ENCODE assay signal across 1 cellular context in genomic region chr14:68791078-68791983, GRCh38.
A peak's percentile ranks its signal among the peaks of the same experiment; 100 is the strongest.
TF ChIP-seq lines count a peak whose summit lies in the region.

No MANE protein-coding gene starts in this region.

TF ChIP-seq in HepG2, 621 proteins besides CTCF, POLR2A, EP300 and RAD21 (continues in another document):
- peak; percentile 10; the same call in 1 of the 2 replicates for TF ChIP-seq RXRB (CRISPR knock-in tag; IDR thresholded peaks at IDR 0.05; ENCODE audit: borderline replicate concordance)
- peak; percentile 21 for TF ChIP-seq AGO1 (IDR thresholded peaks at IDR 0.05; ENCODE audit: low read depth, low read length, poor library complexity, severe bottlenecking)
- TF ChIP-seq TAF1 (CRISPR knock-in tag; IDR thresholded peaks at IDR 0.05) = peak; percentile 35; the same call in 1 of the 2 replicates
- 0 out of 2 replicates have a peak, but pooled peaks have one; percentile 37 for TF ChIP-seq ZNF609 (CRISPR knock-in tag; IDR thresholded peaks at IDR 0.05; ENCODE audit: borderline replicate concordance)
- TF ChIP-seq BORCS8-MEF2B (CRISPR knock-in tag; IDR thresholded peaks at IDR 0.05) = no peak
- TF ChIP-seq, protein P1, sequence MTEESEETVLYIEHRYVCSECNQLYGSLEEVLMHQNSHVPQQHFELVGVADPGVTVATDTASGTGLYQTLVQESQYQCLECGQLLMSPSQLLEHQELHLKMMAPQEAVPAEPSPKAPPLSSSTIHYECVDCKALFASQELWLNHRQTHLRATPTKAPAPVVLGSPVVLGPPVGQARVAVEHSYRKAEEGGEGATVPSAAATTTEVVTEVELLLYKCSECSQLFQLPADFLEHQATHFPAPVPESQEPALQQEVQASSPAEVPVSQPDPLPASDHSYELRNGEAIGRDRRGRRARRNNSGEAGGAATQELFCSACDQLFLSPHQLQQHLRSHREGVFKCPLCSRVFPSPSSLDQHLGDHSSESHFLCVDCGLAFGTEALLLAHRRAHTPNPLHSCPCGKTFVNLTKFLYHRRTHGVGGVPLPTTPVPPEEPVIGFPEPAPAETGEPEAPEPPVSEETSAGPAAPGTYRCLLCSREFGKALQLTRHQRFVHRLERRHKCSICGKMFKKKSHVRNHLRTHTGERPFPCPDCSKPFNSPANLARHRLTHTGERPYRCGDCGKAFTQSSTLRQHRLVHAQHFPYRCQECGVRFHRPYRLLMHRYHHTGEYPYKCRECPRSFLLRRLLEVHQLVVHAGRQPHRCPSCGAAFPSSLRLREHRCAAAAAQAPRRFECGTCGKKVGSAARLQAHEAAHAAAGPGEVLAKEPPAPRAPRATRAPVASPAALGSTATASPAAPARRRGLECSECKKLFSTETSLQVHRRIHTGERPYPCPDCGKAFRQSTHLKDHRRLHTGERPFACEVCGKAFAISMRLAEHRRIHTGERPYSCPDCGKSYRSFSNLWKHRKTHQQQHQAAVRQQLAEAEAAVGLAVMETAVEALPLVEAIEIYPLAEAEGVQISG (CRISPR knock-in tag; IDR thresholded peaks at IDR 0.05) = peak; percentile 28; the same call in 1 of the 2 replicates
- TF ChIP-seq ZNF430 (CRISPR knock-in tag; IDR thresholded peaks at IDR 0.05) = 0 out of 2 replicates have a peak, but pooled peaks have one; percentile 53
- TF ChIP-seq, protein P2, sequence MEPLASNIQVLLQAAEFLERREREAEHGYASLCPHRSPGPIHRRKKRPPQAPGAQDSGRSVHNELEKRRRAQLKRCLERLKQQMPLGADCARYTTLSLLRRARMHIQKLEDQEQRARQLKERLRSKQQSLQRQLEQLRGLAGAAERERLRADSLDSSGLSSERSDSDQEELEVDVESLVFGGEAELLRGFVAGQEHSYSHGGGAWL (CRISPR knock-in tag; IDR thresholded peaks at IDR 0.05) = no peak
- TF ChIP-seq ZNF710 (CRISPR knock-in tag; IDR thresholded peaks at IDR 0.05; ENCODE audit: borderline replicate concordance) = no peak
- peak; percentile 44 for TF ChIP-seq AGO2 (optimal IDR thresholded peaks at IDR 0.05; ENCODE audit: low read depth, low read length)
- TF ChIP-seq PRPF4 (IDR thresholded peaks at IDR 0.05; ENCODE audit: low read depth, low read length, poor library complexity, severe bottlenecking) = peak; percentile 2
- TF ChIP-seq MLLT10 (CRISPR knock-in tag; IDR thresholded peaks at IDR 0.05) = 0 out of 2 replicates have a peak, but pooled peaks have one; percentile 24
- no peak for TF ChIP-seq HDAC2 (CRISPR knock-in tag; IDR thresholded peaks at IDR 0.05)
- TF ChIP-seq ZNF777 (CRISPR knock-in tag; IDR thresholded peaks at IDR 0.05) = no peak
- TF ChIP-seq, protein P3, sequence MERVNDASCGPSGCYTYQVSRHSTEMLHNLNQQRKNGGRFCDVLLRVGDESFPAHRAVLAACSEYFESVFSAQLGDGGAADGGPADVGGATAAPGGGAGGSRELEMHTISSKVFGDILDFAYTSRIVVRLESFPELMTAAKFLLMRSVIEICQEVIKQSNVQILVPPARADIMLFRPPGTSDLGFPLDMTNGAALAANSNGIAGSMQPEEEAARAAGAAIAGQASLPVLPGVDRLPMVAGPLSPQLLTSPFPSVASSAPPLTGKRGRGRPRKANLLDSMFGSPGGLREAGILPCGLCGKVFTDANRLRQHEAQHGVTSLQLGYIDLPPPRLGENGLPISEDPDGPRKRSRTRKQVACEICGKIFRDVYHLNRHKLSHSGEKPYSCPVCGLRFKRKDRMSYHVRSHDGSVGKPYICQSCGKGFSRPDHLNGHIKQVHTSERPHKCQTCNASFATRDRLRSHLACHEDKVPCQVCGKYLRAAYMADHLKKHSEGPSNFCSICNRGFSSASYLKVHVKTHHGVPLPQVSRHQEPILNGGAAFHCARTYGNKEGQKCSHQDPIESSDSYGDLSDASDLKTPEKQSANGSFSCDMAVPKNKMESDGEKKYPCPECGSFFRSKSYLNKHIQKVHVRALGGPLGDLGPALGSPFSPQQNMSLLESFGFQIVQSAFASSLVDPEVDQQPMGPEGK (CRISPR knock-in tag; IDR thresholded peaks at IDR 0.05) = peak; percentile 53; the same call in 1 of the 2 replicates
- 0 out of 2 replicates have a peak, but pooled peaks have one; percentile 23 for TF ChIP-seq ZNF543 (CRISPR knock-in tag; IDR thresholded peaks at IDR 0.05)
- TF ChIP-seq HNF1A (IDR thresholded peaks at IDR 0.05; ENCODE audit: low read depth) = peak; percentile 61
- peak; percentile 69; the same call in 1 of the 2 replicates for TF ChIP-seq HNF1A (CRISPR knock-in tag; IDR thresholded peaks at IDR 0.05; ENCODE audit: borderline replicate concordance)
- peak; percentile 50; the same call in 1 of the 2 replicates for TF ChIP-seq SAP130 (CRISPR knock-in tag; IDR thresholded peaks at IDR 0.05; ENCODE audit: low read depth)
- 0 out of 2 replicates have a peak, but pooled peaks have one; percentile 45 for TF ChIP-seq ZNF607 (CRISPR knock-in tag; IDR thresholded peaks at IDR 0.05; ENCODE audit: borderline replicate concordance)
- TF ChIP-seq, protein P4, sequence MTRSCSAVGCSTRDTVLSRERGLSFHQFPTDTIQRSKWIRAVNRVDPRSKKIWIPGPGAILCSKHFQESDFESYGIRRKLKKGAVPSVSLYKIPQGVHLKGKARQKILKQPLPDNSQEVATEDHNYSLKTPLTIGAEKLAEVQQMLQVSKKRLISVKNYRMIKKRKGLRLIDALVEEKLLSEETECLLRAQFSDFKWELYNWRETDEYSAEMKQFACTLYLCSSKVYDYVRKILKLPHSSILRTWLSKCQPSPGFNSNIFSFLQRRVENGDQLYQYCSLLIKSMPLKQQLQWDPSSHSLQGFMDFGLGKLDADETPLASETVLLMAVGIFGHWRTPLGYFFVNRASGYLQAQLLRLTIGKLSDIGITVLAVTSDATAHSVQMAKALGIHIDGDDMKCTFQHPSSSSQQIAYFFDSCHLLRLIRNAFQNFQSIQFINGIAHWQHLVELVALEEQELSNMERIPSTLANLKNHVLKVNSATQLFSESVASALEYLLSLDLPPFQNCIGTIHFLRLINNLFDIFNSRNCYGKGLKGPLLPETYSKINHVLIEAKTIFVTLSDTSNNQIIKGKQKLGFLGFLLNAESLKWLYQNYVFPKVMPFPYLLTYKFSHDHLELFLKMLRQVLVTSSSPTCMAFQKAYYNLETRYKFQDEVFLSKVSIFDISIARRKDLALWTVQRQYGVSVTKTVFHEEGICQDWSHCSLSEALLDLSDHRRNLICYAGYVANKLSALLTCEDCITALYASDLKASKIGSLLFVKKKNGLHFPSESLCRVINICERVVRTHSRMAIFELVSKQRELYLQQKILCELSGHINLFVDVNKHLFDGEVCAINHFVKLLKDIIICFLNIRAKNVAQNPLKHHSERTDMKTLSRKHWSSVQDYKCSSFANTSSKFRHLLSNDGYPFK (CRISPR knock-in tag; IDR thresholded peaks at IDR 0.05; ENCODE audit: borderline replicate concordance) = no peak
- TF ChIP-seq, protein P5, sequence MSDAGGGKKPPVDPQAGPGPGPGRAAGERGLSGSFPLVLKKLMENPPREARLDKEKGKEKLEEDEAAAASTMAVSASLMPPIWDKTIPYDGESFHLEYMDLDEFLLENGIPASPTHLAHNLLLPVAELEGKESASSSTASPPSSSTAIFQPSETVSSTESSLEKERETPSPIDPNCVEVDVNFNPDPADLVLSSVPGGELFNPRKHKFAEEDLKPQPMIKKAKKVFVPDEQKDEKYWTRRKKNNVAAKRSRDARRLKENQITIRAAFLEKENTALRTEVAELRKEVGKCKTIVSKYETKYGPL (CRISPR knock-in tag; IDR thresholded peaks at IDR 0.05) = no peak
- 0 out of 2 replicates have a peak, but pooled peaks have one; percentile 27 for TF ChIP-seq CHD4 (IDR thresholded peaks at IDR 0.05; ENCODE audit: borderline replicate concordance, low read length)
- no peak for TF ChIP-seq LCORL (IDR thresholded peaks at IDR 0.05)
- TF ChIP-seq LCORL (CRISPR knock-in tag; IDR thresholded peaks at IDR 0.05) = 0 out of 2 replicates have a peak, but pooled peaks have one; percentile 26
- peak; percentile 4 for TF ChIP-seq ASH2L (IDR thresholded peaks at IDR 0.05; ENCODE audit: insufficient read length, low read depth, low read length)
- 0 out of 2 replicates have a peak, but pooled peaks have one; percentile 24 for TF ChIP-seq TGIF2 (CRISPR knock-in tag; IDR thresholded peaks at IDR 0.05)
- TF ChIP-seq ZNF891 (CRISPR knock-in tag; IDR thresholded peaks at IDR 0.05) = no peak
- no peak for TF ChIP-seq MLXIP (CRISPR knock-in tag; IDR thresholded peaks at IDR 0.05; ENCODE audit: borderline replicate concordance)
- 0 out of 2 replicates have a peak, but pooled peaks have one; percentile 7 for TF ChIP-seq FOXA3 (CRISPR knock-in tag; IDR thresholded peaks at IDR 0.05)
- peak; percentile 75 for TF ChIP-seq RBFOX2 (IDR thresholded peaks at IDR 0.05; ENCODE audit: low read depth, low read length)
